12 cellular contexts compared by ENCODE assay signal in the genomic region with DNA sequence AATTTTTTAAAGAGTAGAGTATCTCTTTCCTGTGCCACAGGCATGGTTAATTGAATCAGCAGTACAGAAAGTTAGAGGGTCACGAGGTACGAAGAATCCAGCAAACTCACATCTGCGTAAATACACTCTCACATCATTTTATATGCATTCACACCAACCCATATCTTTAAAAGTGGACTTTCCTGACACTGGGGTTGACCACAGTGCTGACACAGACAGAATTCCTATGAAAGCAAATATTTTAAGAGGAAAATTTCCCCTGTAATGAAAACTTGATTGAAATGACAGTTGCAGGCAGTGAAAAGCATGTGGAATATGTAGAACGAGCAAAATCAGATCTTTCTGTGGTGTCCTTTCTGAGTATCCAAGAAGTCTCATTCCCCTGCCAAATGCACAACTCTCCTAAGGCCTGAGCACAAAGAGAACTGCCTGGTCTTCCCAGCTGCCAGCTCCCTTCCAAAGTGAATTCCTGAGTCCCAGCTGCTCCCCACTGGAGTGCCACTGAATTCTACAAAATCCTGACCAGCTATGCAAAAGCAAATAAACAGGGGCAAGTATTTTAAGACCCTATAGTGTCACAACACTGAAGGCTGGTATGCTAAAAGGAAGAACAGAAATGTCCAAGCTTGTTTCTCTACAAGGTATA. TPM values are rescaled to one million over a fixed set of nuclear protein-coding genes. Genes with fewer than 3 reads are reported as not detected.
DNase-seq lines count a peak whose midpoint lies in the region; ATAC-seq, FAIRE-seq and TF ChIP-seq lines count a peak whose summit lies in the region.
"Had no signal": no experiment of that assay in that cellular context is flagged by ENCODE, and none has a peak within 500 bp of the region (broad histone marks: within the 10 kb centered on the region; RNA-seq: fewer than 3 reads in every experiment).

No MANE protein-coding gene starts in this region.

- H3K4me1 Mint-ChIP-seq in stimulated activated naive CD8-positive, alpha-beta T cell treated with anti-CD3 and anti-CD28 coated beads, Interleukin-15, Interleukin-2, amounts not matched to agents 100 ng/mL and 50 ng/mL, for 24 hours (ENCODE audit: low read depth) = peaks cover 88% of the 10 kb centered on the region
- H3K4me1 Mint-ChIP-seq in astrocyte (ENCODE audit: low read depth, unreplicated experiment) = peaks cover 17% of the 10 kb centered on the region

- H3K4me2 ChIP-seq in astrocyte (ENCODE audit: low read length) = no peak overlapping the region

- H3K9me3 ChIP-seq in astrocyte (ENCODE audit: insufficient read depth, low read depth, low read length) (no peaks in the 10 kb centered on the region), mesodermal cell (ENCODE audit: control insufficient read depth, low read length) (peaks cover 6% of the 10 kb centered on the region)
- H3K9me3 ChIP-seq: neutrophil had no signal

- no peaks in the 10 kb centered on the region for H3K79me2 ChIP-seq in astrocyte (ENCODE audit: insufficient read depth, low read length)

- no peak overlapping the region for H3K4me3 Mint-ChIP-seq in stimulated activated naive CD8-positive, alpha-beta T cell treated with anti-CD3 and anti-CD28 coated beads, Interleukin-15, Interleukin-2, amounts not matched to agents 100 ng/mL and 50 ng/mL, for 24 hours
- no peak overlapping the region for H3K4me3 Mint-ChIP-seq in astrocyte (ENCODE audit: unreplicated experiment)

- 96% methylated on average over 3 of the region's 4 CpGs; no CpG with 5 or more reads in 1 of the 2 experiments for WGBS in mesodermal cell (ENCODE audit: insufficient coverage in 2 of 2), 2 experiments

- no peak overlapping the region for H2AFZ ChIP-seq in astrocyte (ENCODE audit: low read depth, low read length)

- H3K4me3 ChIP-seq in astrocyte (ENCODE audit: insufficient read depth, low read depth, low read length) = no peak overlapping the region
- no peak overlapping the region for H3K4me3 ChIP-seq in mesodermal cell (ENCODE audit: extremely low read depth, insufficient read depth, low read length, poor library complexity, severe bottlenecking)

- H3K9ac ChIP-seq in astrocyte (ENCODE audit: low read length) = peak overlapping the region; percentile 40

- DNase-seq in stimulated activated naive CD8-positive, alpha-beta T cell treated with anti-CD3 and anti-CD28 coated beads, Interleukin-15, Interleukin-2, amounts not matched to agents 100 U/mL and 50 U/mL, for 24 hours = no peak
- DNase-seq in astrocyte (ENCODE audit: low read depth) (peak; percentile 75), GM19238 (ENCODE audit: insufficient read length, low spot score) (no peak), GF-D8 (lab: John Stamatoyannopoulos, UW) (no peak), amniotic stem cell (lab: John Stamatoyannopoulos, UW) (no peak), NCI-H2171 treated with DMSO at 0.1 percent for 48 hours (lab: John Stamatoyannopoulos, UW) (no peak)
- DNase-seq: activated CD4-positive, alpha-beta T cell treated with anti-CD3 and anti-CD28 coated beads for 1 hour; MV-4-11 had no signal

- no peaks in the 10 kb centered on the region for H3K27me3 Mint-ChIP-seq in stimulated activated naive CD8-positive, alpha-beta T cell treated with anti-CD3 and anti-CD28 coated beads, Interleukin-15, Interleukin-2, amounts not matched to agents 100 ng/mL and 50 ng/mL, for 24 hours
- H3K27me3 Mint-ChIP-seq in astrocyte (ENCODE audit: low read depth, unreplicated experiment) = no peaks in the 10 kb centered on the region

- no peak for ATAC-seq in stimulated activated naive CD8-positive, alpha-beta T cell treated with anti-CD3 and anti-CD28 coated beads, Interleukin-15, Interleukin-2, amounts not matched to agents 100 U/mL and 50 U/mL, for 24 hours

- H3K4me1 ChIP-seq in astrocyte (ENCODE audit: insufficient read depth, low read length) (peaks cover 4% of the 10 kb centered on the region), mesodermal cell (ENCODE audit: control insufficient read depth, insufficient read depth, low read length, poor library complexity, severe bottlenecking) (peaks cover 18% of the 10 kb centered on the region)

- H3K36me3 Mint-ChIP-seq in stimulated activated naive CD8-positive, alpha-beta T cell treated with anti-CD3 and anti-CD28 coated beads, Interleukin-15, Interleukin-2, amounts not matched to agents 100 ng/mL and 50 ng/mL, for 24 hours (ENCODE audit: low read depth) = no peaks in the 10 kb centered on the region
- H3K36me3 Mint-ChIP-seq in astrocyte (ENCODE audit: low read depth, unreplicated experiment) = no peaks in the 10 kb centered on the region

- no peaks in the 10 kb centered on the region for H4K20me1 ChIP-seq in astrocyte (ENCODE audit: insufficient read depth, low read length)

- FAIRE-seq in astrocyte (lab: Jason Lieb, UNC) = no peak

- no peak for TF ChIP-seq CTCF in astrocyte (IDR thresholded peaks at IDR 0.05; ENCODE audit: insufficient read depth, low read depth, low read length)

- H3K9me3 Mint-ChIP-seq in stimulated activated naive CD8-positive, alpha-beta T cell treated with anti-CD3 and anti-CD28 coated beads, Interleukin-15, Interleukin-2, amounts not matched to agents 100 ng/mL and 50 ng/mL, for 24 hours = no peaks in the 10 kb centered on the region
- no peaks in the 10 kb centered on the region for H3K9me3 Mint-ChIP-seq in astrocyte (ENCODE audit: unreplicated experiment)

- no peaks in the 10 kb centered on the region for H3K27me3 ChIP-seq in astrocyte (ENCODE audit: insufficient read depth, low read length)
- H3K27me3 ChIP-seq: neutrophil had no signal

- peak overlapping the region; percentile 71 for H3K27ac Mint-ChIP-seq in stimulated activated naive CD8-positive, alpha-beta T cell treated with anti-CD3 and anti-CD28 coated beads, Interleukin-15, Interleukin-2, amounts not matched to agents 100 ng/mL and 50 ng/mL, for 24 hours
- H3K27ac Mint-ChIP-seq in astrocyte (ENCODE audit: unreplicated experiment) = peak overlapping the region; percentile 94

- H3K36me3 ChIP-seq in astrocyte (ENCODE audit: insufficient read depth, low read length) (no peaks in the 10 kb centered on the region), mesodermal cell (ENCODE audit: control insufficient read depth, insufficient read depth, low read length) (no peaks in the 10 kb centered on the region)
- H3K36me3 ChIP-seq: neutrophil had no signal

- H3K27ac ChIP-seq in astrocyte (ENCODE audit: low read depth, low read length) (peak overlapping the region; percentile 50), mesodermal cell (ENCODE audit: low read depth, low read length, severe bottlenecking) (peak overlapping the region; percentile 1)

RNA-seq across cellular contexts. Expression of a gene that starts 50.5 kb away (rescaled TPM):
- 0.16 TPM in 1 of 2 replicates, not detected in the other for total RNA-seq in astrocyte
- not detected for polyA plus RNA-seq in mesodermal cell (2013, experiment 1 of 2)
- polyA plus RNA-seq in mesodermal cell (2013, experiment 2 of 2) = not detected
- total RNA-seq: cerebellum had no signal
